ENCODE assay signal across 5 cellular contexts in genomic region chr7:148079206-148079605, GRCh38.
"Had no signal": no experiment of that assay in that cellular context is flagged by ENCODE, and none has a peak within 500 bp of the region (broad histone marks: within the 10 kb centered on the region; RNA-seq: fewer than 3 reads in every experiment).

No MANE protein-coding gene starts in this region.

- DNase-seq: H9, HCEC 1CT, IMR-90 had no signal

- H3K4me2 ChIP-seq: GM23338 had no signal

- H3K4me3 ChIP-seq: GM23338, K562 had no signal

- ATAC-seq: GM23338, K562 had no signal
